ENCODE assay signal across 17 cellular contexts in the genomic region with DNA sequence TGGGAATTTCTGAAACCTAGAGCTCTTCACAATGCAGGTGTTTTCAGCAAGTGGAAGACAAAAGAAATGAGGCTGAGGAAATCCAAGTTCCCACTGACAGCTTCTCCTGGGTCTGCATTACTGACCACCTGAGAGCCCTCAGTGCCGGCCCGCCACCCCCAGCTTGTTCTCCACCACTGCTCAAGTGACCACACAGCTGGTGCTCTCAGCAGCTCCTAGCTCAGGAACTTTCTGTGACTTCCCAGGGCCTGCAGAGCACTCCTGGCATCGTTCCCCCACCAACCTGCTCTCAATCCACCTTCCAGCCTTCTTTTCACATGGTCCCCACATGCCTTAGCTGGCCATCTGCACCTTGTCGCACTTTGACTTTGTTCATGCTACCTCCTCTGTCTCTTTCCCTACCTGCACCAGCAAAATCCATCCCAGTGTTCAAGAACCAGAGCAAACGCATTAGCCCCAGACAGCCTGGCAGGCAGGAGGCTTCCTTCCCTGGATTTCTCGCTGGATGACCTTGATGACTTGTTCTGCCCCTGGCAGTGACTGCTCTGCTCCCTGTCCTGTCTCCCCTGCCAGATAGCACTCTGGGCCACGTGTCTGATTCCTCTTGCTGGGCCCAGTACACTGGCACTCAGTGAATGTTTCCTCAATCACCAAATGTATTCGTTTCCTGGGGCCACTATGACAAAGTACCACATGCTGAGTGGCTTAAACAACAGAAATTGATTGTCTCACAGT. TPM values are rescaled to one million over a fixed set of nuclear protein-coding genes. Genes with fewer than 3 reads are reported as not detected.
A peak's percentile ranks its signal among the peaks of the same experiment; 100 is the strongest.
DNase-seq lines count a peak whose midpoint lies in the region; ATAC-seq, FAIRE-seq and TF ChIP-seq lines count a peak whose summit lies in the region.
"Had no signal": no experiment of that assay in that cellular context is flagged by ENCODE, and none has a peak within 500 bp of the region (broad histone marks: within the 10 kb centered on the region; RNA-seq: fewer than 3 reads in every experiment).

No MANE protein-coding gene starts in this region.

- peaks cover 25% of the 10 kb centered on the region for H3K36me3 Mint-ChIP-seq in CD4-positive, CD25-positive, alpha-beta regulatory T cell

- no peak overlapping the region for H3K14ac ChIP-seq in IMR-90 (replicated peaks; ENCODE audit: low read depth, low read length)

- no peak overlapping the region for H4K91ac ChIP-seq in IMR-90 (ENCODE audit: insufficient read depth, low read depth, low read length)

- no peak overlapping the region for H2BK120ac ChIP-seq in IMR-90 (ENCODE audit: low read depth, low read length)
- no peak overlapping the region for H2BK120ac ChIP-seq in mesendoderm (ENCODE audit: low read depth, low read length)

- no peak overlapping the region for H3K4me3 ChIP-seq in CD4-positive, CD25-positive, alpha-beta regulatory T cell (ENCODE audit: low read depth, low read length)
- no peak overlapping the region for H3K4me3 ChIP-seq in IMR-90 (ENCODE audit: insufficient read depth, low read depth, low read length)
- no peak overlapping the region for H3K4me3 ChIP-seq in endothelial cell of umbilical vein (replicated peaks in 1 of 3; ENCODE audit: insufficient read depth in 1 of 3, low read depth in 1 of 3, low read length in 3 of 3)
- no peak overlapping the region for H3K4me3 ChIP-seq in mesendoderm (ENCODE audit: low read length)
- H3K4me3 ChIP-seq in tibial nerve = no peak overlapping the region
- H3K4me3 ChIP-seq: sigmoid colon had no signal

- no peak overlapping the region for H3K27ac ChIP-seq in CD4-positive, CD25-positive, alpha-beta regulatory T cell (ENCODE audit: insufficient read depth, low read length, poor library complexity, severe bottlenecking)
- H3K27ac ChIP-seq in IMR-90 (ENCODE audit: insufficient read depth, low read length) (no peak overlapping the region), endothelial cell of umbilical vein (ENCODE audit: insufficient read depth, low read depth, low read length) (peak overlapping the region; percentile 15), mesendoderm (ENCODE audit: low read depth, low read length) (no peak overlapping the region), tibial nerve (no peak overlapping the region)
- H3K27ac ChIP-seq: neutrophil, sigmoid colon had no signal

- no peak for FAIRE-seq in endothelial cell of umbilical vein (lab: Jason Lieb, UNC)
- FAIRE-seq: keratinocyte had no signal

- in situ Hi-C loops in IMR-90 (cut with MboI; ENCODE audit: low sequenced_read_pairs) = no loop called here

- no peak for TF ChIP-seq RAD21 in IMR-90 (IDR thresholded peaks at IDR 0.05; ENCODE audit: low read length)

- H3K36me3 ChIP-seq in CD4-positive, CD25-positive, alpha-beta regulatory T cell (ENCODE audit: control insufficient read depth, insufficient read depth, low read length) = peaks cover 30% of the 10 kb centered on the region
- peaks cover 25% of the 10 kb centered on the region for H3K36me3 ChIP-seq in IMR-90 (ENCODE audit: control insufficient read depth, insufficient read depth, low read length)
- H3K36me3 ChIP-seq in endothelial cell of umbilical vein (ENCODE audit: control insufficient read depth in 2 of 2, extremely low read depth in 1 of 2, insufficient read depth in 2 of 2, low read length in 2 of 2) = peaks cover 8 to 10% of the 10 kb centered on the region in 2 experiments
- H3K36me3 ChIP-seq in mesendoderm (ENCODE audit: control insufficient read depth, insufficient read depth, low read length) = peaks cover 13% of the 10 kb centered on the region
- H3K36me3 ChIP-seq in tibial nerve = peaks cover 0 to 56% (median 11%) of the 10 kb centered on the region in 3 donors

- POLR2A ChIA-PET in IMR-90 (lab: Charles Lee; ENCODE audit: unreplicated experiment) = no interaction called here
- POLR2A ChIA-PET in endothelial cell of umbilical vein (lab: Charles Lee) = interaction anchor here (2.4 kb wide), 1 partner anchor 35 kb away, joined by 9 read pairs; the partner anchor contains the start of gene NANS

- H3K18ac ChIP-seq in IMR-90 (ENCODE audit: low read depth, low read length) (no peak overlapping the region), mesendoderm (ENCODE audit: low read length) (no peak overlapping the region)

- H2BK20ac ChIP-seq in IMR-90 (ENCODE audit: low read depth, low read length) = no peak overlapping the region

- BruUV-seq in IMR-90 (replicated peaks; lab: Mats Ljungman, UMichigan) (no TSS peak), endothelial cell of umbilical vein (replicated peaks; lab: Mats Ljungman, UMichigan) (no TSS peak)

- intact Hi-C loops in IMR-90 (cut with micrococcal nuclease) (no loop called here), endothelial cell of umbilical vein (cut with micrococcal nuclease) (loop anchor here (1.0 kb wide), 1 partner anchor 11 kb away; no protein-coding TSS in a partner anchor)

- no peak for TF ChIP-seq EP300 in tibial nerve (IDR thresholded peaks at IDR 0.05)

- TF ChIP-seq CTCF in IMR-90 (conservative IDR thresholded peaks at IDR 0.05; ENCODE audit: low read depth, low read length) (no peak), endothelial cell of umbilical vein (IDR thresholded peaks at IDR 0.05; ENCODE audit: extremely low read depth in 1 of 2, insufficient read depth in 1 of 2, low read depth in 1 of 2, low read length in 2 of 2) (no peak), tibial nerve (IDR thresholded peaks at IDR 0.05) (no peak)

- H4K5ac ChIP-seq in IMR-90 (ENCODE audit: low read depth, low read length) = no peak overlapping the region
- no peak overlapping the region for H4K5ac ChIP-seq in mesendoderm (ENCODE audit: low read length)

- H4K8ac ChIP-seq in IMR-90 (ENCODE audit: low read depth in 2 of 2, low read length in 2 of 2) (no peak overlapping the region; a peak in 1 of 4 replicates), mesendoderm (ENCODE audit: low read depth, low read length) (no peak overlapping the region)

- H2AK5ac ChIP-seq in IMR-90 (ENCODE audit: low read depth, low read length) = peak overlapping the region; percentile 35; the same call in 1 of the 2 replicates
- H2AK5ac ChIP-seq in mesendoderm (ENCODE audit: low read length) = no peak overlapping the region

- peaks cover 0 to 6% (median 4%) of the 10 kb centered on the region in 4 donors for H3K4me1 Mint-ChIP-seq in CD4-positive, CD25-positive, alpha-beta regulatory T cell

- 87% methylated on average over 7 of the region's 8 CpGs; no CpG with 5 or more reads in 1 of the 2 experiments for WGBS in IMR-90 (ENCODE audit: extremely low coverage in 2 of 2, insufficient read length in 1 of 2), 2 experiments
- no CpG with 5 or more reads among the region's 8 CpGs for WGBS in mesendoderm (ENCODE audit: extremely low coverage, insufficient coverage, low lambda C conversion rate)
- WGBS in tibial nerve, 2 donors = 82 to 84% methylated on average over 8 of the region's 8 CpGs

- H3K79me2 ChIP-seq in endothelial cell of umbilical vein (ENCODE audit: control insufficient read depth, insufficient read depth, low read length) (no peaks in the 10 kb centered on the region), mesendoderm (ENCODE audit: control insufficient read depth, insufficient read depth, low read length) (no peaks in the 10 kb centered on the region)

- no peaks in the 10 kb centered on the region for H3K27me3 ChIP-seq in CD4-positive, CD25-positive, alpha-beta regulatory T cell (ENCODE audit: control insufficient read depth, insufficient read depth, low read length)
- H3K27me3 ChIP-seq in IMR-90 (ENCODE audit: control insufficient read depth, insufficient read depth, low read length) (no peaks in the 10 kb centered on the region), endothelial cell of umbilical vein (ENCODE audit: control insufficient read depth in 2 of 2, insufficient read depth in 2 of 2, low read length in 2 of 2) (no peaks in the 10 kb centered on the region), mesendoderm (ENCODE audit: insufficient read depth, low read length, poor library complexity) (no peaks in the 10 kb centered on the region), tibial nerve (no peaks in the 10 kb centered on the region)
- H3K27me3 ChIP-seq: neutrophil, sigmoid colon had no signal

- no peak for DNase-seq in CD4-positive, CD25-positive, alpha-beta regulatory T cell
- no peak for DNase-seq in IMR-90
- DNase-seq in endothelial cell of umbilical vein (ENCODE audit: low read depth, low spot score) = no peak
- peak; percentile 23 for DNase-seq in mesendoderm
- DNase-seq in tibial nerve (ENCODE audit: low spot score in 2 of 2) = no peak
- DNase-seq in epidermal melanocyte (ENCODE audit: insufficient read length, low spot score) = no peak
- DNase-seq in HUDEP-2 (lab: John Stamatoyannopoulos, UW; ENCODE audit: unreplicated experiment in 76 of 76) = no peak
- DNase-seq in NCI-H187 (lab: John Stamatoyannopoulos, UW) = no peak
- DNase-seq: activated CD4-positive, alpha-beta T cell treated with anti-CD3 and anti-CD28 coated beads, Interleukin-2, amount 10 ng/mL, durations not matched to agents 7 days and 5 days; GF-D8; glutamatergic neuron; NCI-H187 treated with DMSO at 0.1 percent for 48 hours; NCI-H510A; sigmoid colon had no signal

- H3K9me1 ChIP-seq in IMR-90 (ENCODE audit: insufficient read depth, low read length) (peaks cover 14% of the 10 kb centered on the region), endothelial cell of umbilical vein (replicated peaks; ENCODE audit: control insufficient read depth, extremely low read depth, insufficient read depth, low read length) (no peaks in the 10 kb centered on the region)

- no peaks in the 10 kb centered on the region for H3K9me3 ChIP-seq in CD4-positive, CD25-positive, alpha-beta regulatory T cell (ENCODE audit: control insufficient read depth in 2 of 2, low read length in 2 of 2)
- H3K9me3 ChIP-seq in IMR-90 (ENCODE audit: control insufficient read depth, insufficient read depth, low read length) (no peaks in the 10 kb centered on the region), endothelial cell of umbilical vein (replicated peaks; ENCODE audit: control insufficient read depth, insufficient read depth, low read length) (no peaks in the 10 kb centered on the region), tibial nerve (no peaks in the 10 kb centered on the region)
- H3K9me3 ChIP-seq: neutrophil, sigmoid colon had no signal

- no peak overlapping the region for H2BK5ac ChIP-seq in IMR-90 (ENCODE audit: low read depth, low read length, poor library complexity, severe bottlenecking)
- no peak overlapping the region for H2BK5ac ChIP-seq in mesendoderm (ENCODE audit: low read length)

- no peak overlapping the region for H3K4ac ChIP-seq in IMR-90 (ENCODE audit: low read depth, low read length)
- no peak overlapping the region for H3K4ac ChIP-seq in mesendoderm (ENCODE audit: low read depth, low read length)

- H3K79me1 ChIP-seq in IMR-90 (ENCODE audit: low read depth in 1 of 2, low read length in 2 of 2) (peaks cover 3 to 4% of the 10 kb centered on the region in 2 experiments; a peak in 1 of 4 replicates), mesendoderm (ENCODE audit: low read length) (no peaks in the 10 kb centered on the region)

- peak overlapping the region in 1 of 4 donors; percentile 3 for H3K4me3 Mint-ChIP-seq in CD4-positive, CD25-positive, alpha-beta regulatory T cell
- H3K4me3 Mint-ChIP-seq: activated CD4-positive, alpha-beta T cell treated with anti-CD3 and anti-CD28 coated beads, Interleukin-2, amount 10 ng/mL, durations not matched to agents 7 days and 5 days; dendritic cell treated with granulocyte-macrophage colony-stimulating factor and Interleukin-4, amounts not matched to agents 40 ng/mL and 50 ng/mL, for 4 days had no signal

- ATAC-seq in CD4-positive, CD25-positive, alpha-beta regulatory T cell (ENCODE audit: low read depth in 2 of 2) = no peak
- no peak for ATAC-seq in IMR-90 (ENCODE audit: low read depth)

- no peak overlapping the region for H3K23ac ChIP-seq in IMR-90 (ENCODE audit: low read depth, low read length)
- H3K23ac ChIP-seq in mesendoderm (ENCODE audit: low read length) = no peak overlapping the region

- H3K27me3 Mint-ChIP-seq in CD4-positive, CD25-positive, alpha-beta regulatory T cell = no peaks in the 10 kb centered on the region
- H3K27me3 Mint-ChIP-seq: activated CD4-positive, alpha-beta T cell treated with anti-CD3 and anti-CD28 coated beads, Interleukin-2, amount 10 ng/mL, durations not matched to agents 7 days and 5 days; dendritic cell treated with granulocyte-macrophage colony-stimulating factor and Interleukin-4, amounts not matched to agents 40 ng/mL and 50 ng/mL, for 4 days had no signal

- dilution Hi-C loops in IMR-90 (cut with HindIII; ENCODE audit: low sequenced_read_pairs, unreplicated experiment) = no loop called here
- dilution Hi-C loops in endothelial cell of umbilical vein (cut with MboI; ENCODE audit: extremely low pct_ligation_motif_present, low sequenced_read_pairs) = no loop called here

- H3K27ac Mint-ChIP-seq in CD4-positive, CD25-positive, alpha-beta regulatory T cell = peak overlapping the region; percentile 17 to 83 (median 63)
- H3K27ac Mint-ChIP-seq: activated CD4-positive, alpha-beta T cell treated with anti-CD3 and anti-CD28 coated beads, Interleukin-2, amount 10 ng/mL, durations not matched to agents 7 days and 5 days; dendritic cell treated with granulocyte-macrophage colony-stimulating factor and Interleukin-4, amounts not matched to agents 40 ng/mL and 50 ng/mL, for 4 days had no signal

- CTCF ChIA-PET in IMR-90 (lab: Yijun Ruan, JAX) = interaction anchor here (0.6 to 0.7 kb wide), 2 partner anchors 10 to 1470 kb away, joined by 3 to 4 read pairs; no protein-coding TSS in a partner anchor
- CTCF ChIA-PET in endothelial cell of umbilical vein (lab: Charles Lee) = interaction anchor here (0.7 to 2.4 kb wide), 9 partner anchors 11 to 99 kb away, joined by 3 to 19 read pairs (median 3); partner anchors contain the start of gene TRMO

- no peak overlapping the region for H2AFZ ChIP-seq in IMR-90 (replicated peaks; ENCODE audit: low read length, poor library complexity)
- H2AFZ ChIP-seq in endothelial cell of umbilical vein (ENCODE audit: low read depth, low read length) = no peak overlapping the region

- TF ChIP-seq POLR2A in IMR-90 (IDR thresholded peaks at IDR 0.05; ENCODE audit: low read depth, low read length) (no peak), endothelial cell of umbilical vein (IDR thresholded peaks at IDR 0.05; ENCODE audit: low read depth, low read length) (no peak), tibial nerve (IDR thresholded peaks at IDR 0.05) (no peak)

- H4K20me1 ChIP-seq in IMR-90 (ENCODE audit: insufficient read depth, low read length) = no peaks in the 10 kb centered on the region
- no peaks in the 10 kb centered on the region for H4K20me1 ChIP-seq in endothelial cell of umbilical vein (replicated peaks; ENCODE audit: control insufficient read depth, extremely low read depth, insufficient read depth, low read length)

- no peak overlapping the region for H2AK9ac ChIP-seq in IMR-90 (replicated peaks; ENCODE audit: low read depth, low read length, poor library complexity)

- H3K4me1 ChIP-seq in CD4-positive, CD25-positive, alpha-beta regulatory T cell (ENCODE audit: control insufficient read depth, insufficient read depth, low read length, poor library complexity, severe bottlenecking) = no peaks in the 10 kb centered on the region
- H3K4me1 ChIP-seq in IMR-90 (ENCODE audit: control insufficient read depth, insufficient read depth, low read length) (peaks cover 2% of the 10 kb centered on the region; the same call in 1 of the 2 replicates), endothelial cell of umbilical vein (ENCODE audit: control insufficient read depth, extremely low read depth, insufficient read depth, low read length) (peaks cover 18% of the 10 kb centered on the region), mesendoderm (ENCODE audit: control insufficient read depth, low read depth, low read length) (no peaks in the 10 kb centered on the region), tibial nerve (no peaks in the 10 kb centered on the region)
- H3K4me1 ChIP-seq: sigmoid colon had no signal

- H3K56ac ChIP-seq in IMR-90 (ENCODE audit: extremely low read depth, insufficient read depth, low read length) = no peak overlapping the region
- no peak overlapping the region for H3K56ac ChIP-seq in mesendoderm (ENCODE audit: low read length)

- no peaks in the 10 kb centered on the region for H3K9me3 Mint-ChIP-seq in CD4-positive, CD25-positive, alpha-beta regulatory T cell
- H3K9me3 Mint-ChIP-seq: activated CD4-positive, alpha-beta T cell treated with anti-CD3 and anti-CD28 coated beads, Interleukin-2, amount 10 ng/mL, durations not matched to agents 7 days and 5 days; dendritic cell treated with granulocyte-macrophage colony-stimulating factor and Interleukin-4, amounts not matched to agents 40 ng/mL and 50 ng/mL, for 4 days had no signal

- H2BK15ac ChIP-seq in IMR-90 (ENCODE audit: low read depth, low read length) = no peak overlapping the region
- no peak overlapping the region for H2BK15ac ChIP-seq in mesendoderm (replicated peaks; ENCODE audit: low read depth)

- H3K9ac ChIP-seq in IMR-90 (ENCODE audit: low read depth, low read length) (no peak overlapping the region), endothelial cell of umbilical vein (replicated peaks; ENCODE audit: extremely low read depth, insufficient read depth, low read length) (no peak overlapping the region), mesendoderm (ENCODE audit: low read length) (no peak overlapping the region)

- H3K4me2 ChIP-seq in IMR-90 (ENCODE audit: low read depth, low read length) = no peak overlapping the region
- no peak overlapping the region for H3K4me2 ChIP-seq in endothelial cell of umbilical vein (ENCODE audit: insufficient read depth, low read length)
- H3K4me2 ChIP-seq in mesendoderm (ENCODE audit: low read length) = no peak overlapping the region

RNA-seq across cellular contexts. Expression of gene NANS, which starts 35.1 kb away (rescaled TPM):
- total RNA-seq in CD4-positive, CD25-positive, alpha-beta regulatory T cell = 51.4 TPM
- polyA plus RNA-seq in CD4-positive, CD25-positive, alpha-beta regulatory T cell = 10 to 100 TPM; 34.4 to 44.7 (median 36.4) TPM
- total RNA-seq in IMR-90 (2012; rRNA removed) (306 and 313 TPM in 2 replicates), endothelial cell of umbilical vein (72.5 and 85.1 TPM in 2 replicates), tibial nerve (10 to 100 TPM; 35.2 to 74.4 (median 44.6) TPM)
- polyA plus RNA-seq in IMR-90 (2012; rRNA removed) (197 and 210 TPM in 2 replicates), endothelial cell of umbilical vein (95.3 and 108 TPM in 2 replicates)
- polyA plus RNA-seq in IMR-90 (2012; cell fraction: cytosol; rRNA removed) = 201 and 222 TPM in 2 replicates
- polyA plus RNA-seq in IMR-90 (2012; cell fraction: nucleus; rRNA removed; ENCODE audit: low replicate concordance) = 110 and 136 TPM in 2 replicates
- polyA plus RNA-seq in endothelial cell of umbilical vein (2011; cell fraction: cytosol; rRNA removed) = 113 and 131 TPM in 2 replicates
- polyA plus RNA-seq in endothelial cell of umbilical vein (2011; cell fraction: nucleus; rRNA removed) = 68.5 and 72.1 TPM in 2 replicates
- polyA plus RNA-seq in endothelial cell of umbilical vein (2012) = 156 and 181 TPM in 2 replicates
- polyA minus RNA-seq in endothelial cell of umbilical vein = 57.2 and 66.6 TPM in 2 replicates
- 46.9 TPM for polyA minus RNA-seq in endothelial cell of umbilical vein (2011; cell fraction: cytosol; rRNA and poly(A)+ RNA removed)
- polyA minus RNA-seq in endothelial cell of umbilical vein (2011; cell fraction: nucleus; rRNA and poly(A)+ RNA removed) = 22.7 and 36.4 TPM in 2 replicates
- polyA plus RNA-seq in mesendoderm (2013, experiment 1 of 2) = 82.6 TPM
- 83.9 TPM for polyA plus RNA-seq in mesendoderm (2013, experiment 2 of 2)

RNA-seq across cellular contexts. Expression of gene ANP32B, which starts 38.3 kb away (rescaled TPM):
- 188 TPM for total RNA-seq in CD4-positive, CD25-positive, alpha-beta regulatory T cell
- 100 to 1,000 TPM in 1 of 4 donors, 10 to 100 TPM in 3; 83.6 to 101 (median 89.6) TPM for polyA plus RNA-seq in CD4-positive, CD25-positive, alpha-beta regulatory T cell
- total RNA-seq in IMR-90 (2012; rRNA removed) (3.9 and 9.4 TPM in 2 replicates), endothelial cell of umbilical vein (152 and 173 TPM in 2 replicates), tibial nerve (10 to 100 TPM; 39.0 to 59.4 (median 51.8) TPM)
- polyA plus RNA-seq in IMR-90 (2012; rRNA removed) (40.7 and 46.8 TPM in 2 replicates), endothelial cell of umbilical vein (5.9 and 13.9 TPM in 2 replicates)
- polyA plus RNA-seq in IMR-90 (2012; cell fraction: cytosol; rRNA removed) = 9.5 and 10.7 TPM in 2 replicates
- polyA plus RNA-seq in IMR-90 (2012; cell fraction: nucleus; rRNA removed; ENCODE audit: low replicate concordance) = 3.9 and 12.4 TPM in 2 replicates
- 46.4 and 47.0 TPM in 2 replicates for polyA plus RNA-seq in endothelial cell of umbilical vein (2011; cell fraction: cytosol; rRNA removed)
- 20.7 and 29.1 TPM in 2 replicates for polyA plus RNA-seq in endothelial cell of umbilical vein (2011; cell fraction: nucleus; rRNA removed)
- 165 and 251 TPM in 2 replicates for polyA plus RNA-seq in endothelial cell of umbilical vein (2012)
- polyA minus RNA-seq in endothelial cell of umbilical vein = 12.8 and 21.7 TPM in 2 replicates
- polyA minus RNA-seq in endothelial cell of umbilical vein (2011; cell fraction: cytosol; rRNA and poly(A)+ RNA removed) = 47.4 TPM
- 17.1 and 20.9 TPM in 2 replicates for polyA minus RNA-seq in endothelial cell of umbilical vein (2011; cell fraction: nucleus; rRNA and poly(A)+ RNA removed)
- polyA plus RNA-seq in mesendoderm (2013, experiment 1 of 2) = 281 TPM
- polyA plus RNA-seq in mesendoderm (2013, experiment 2 of 2) = 283 TPM
